8 cellular contexts compared by ENCODE assay signal in genomic region chr1:86913399-86913895, GRCh38. TPM values are rescaled to one million over a fixed set of nuclear protein-coding genes. Genes with fewer than 3 reads are reported as not detected.
DNase-seq lines count a peak whose midpoint lies in the region; ATAC-seq, FAIRE-seq and TF ChIP-seq lines count a peak whose summit lies in the region.

No MANE protein-coding gene starts in this region.

- FAIRE-seq in small intestine (lab: Jason Lieb, UNC) (no peak), GM12892 (lab: Jason Lieb, UNC) (no peak)

- intact Hi-C loops in Caco-2 (cut with micrococcal nuclease; ENCODE audit: unreplicated experiment): loop anchor here (10.0 kb wide), 2 partner anchors 209 to 529 kb away; partner anchors contain the start of gene SH3GLB1

- DNase-seq in Caco-2 (peak in 1 of 2 experiments; percentile 3), NCI-H510A (lab: John Stamatoyannopoulos, UW) (peak; percentile 30), foreskin fibroblast (peak; percentile 9 to 46), small intestine (peak; percentile 42), GM12892 (ENCODE audit: insufficient read length) (no peak)
- DNase-seq in activated T-cell treated with anti-CD3 and anti-CD28 coated beads, Interleukin-2, amount 50 U/mL, for 24 hours: peak; percentile 41

- H3K4me3 Mint-ChIP-seq in Caco-2 (ENCODE audit: unreplicated experiment): no peak overlapping the region
- no peak overlapping the region for H3K4me3 Mint-ChIP-seq in activated T-cell treated with anti-CD3 and anti-CD28 coated beads, Interleukin-2, amount 50 U/mL, for 24 hours

- no peaks in the 10 kb centered on the region for H3K27me3 Mint-ChIP-seq in Caco-2 (ENCODE audit: insufficient read depth, unreplicated experiment)
- H3K27me3 Mint-ChIP-seq in activated T-cell treated with anti-CD3 and anti-CD28 coated beads, Interleukin-2, amount 50 U/mL, for 24 hours: no peaks in the 10 kb centered on the region

- POLR2A ChIA-PET in Caco-2 (lab: Charles Lee): no interaction called here

- 0% methylated on average over 17 of the region's 17 CpGs for WGBS in small intestine, 3 donors

- no peak overlapping the region for H3K27ac Mint-ChIP-seq in Caco-2 (ENCODE audit: unreplicated experiment)
- no peak overlapping the region for H3K27ac Mint-ChIP-seq in activated T-cell treated with anti-CD3 and anti-CD28 coated beads, Interleukin-2, amount 50 U/mL, for 24 hours

- TF ChIP-seq CTCF in Caco-2 (IDR thresholded peaks at IDR 0.05; ENCODE audit: insufficient read depth in 1 of 2, low read depth in 1 of 2, low read length in 1 of 2, severe bottlenecking in 1 of 2, unreplicated experiment in 1 of 2) (no peak), foreskin fibroblast (IDR thresholded peaks at IDR 0.05; ENCODE audit: low read depth, low read length) (no peak)

- CTCF ChIA-PET in Caco-2 (lab: Charles Lee): interaction anchor here (0.6 to 1.3 kb wide), 2 partner anchors 51 to 192 kb away, joined by 3 to 4 read pairs; no protein-coding TSS in a partner anchor

- peak overlapping the region; percentile 92 for H3K4me3 ChIP-seq in Caco-2 (ENCODE audit: low read depth, low read length)
- peak overlapping the region; percentile 85 to 99 for H3K4me3 ChIP-seq in foreskin fibroblast (ENCODE audit: low read depth in 1 of 2, low read length in 2 of 2)
- peak overlapping the region; percentile 71 to 79 for H3K4me3 ChIP-seq in small intestine (ENCODE audit: low read depth in 1 of 2, low read length in 2 of 2)

- H3K4me1 Mint-ChIP-seq in Caco-2 (ENCODE audit: low read depth, unreplicated experiment): peaks cover 11% of the 10 kb centered on the region
- H3K4me1 Mint-ChIP-seq in activated T-cell treated with anti-CD3 and anti-CD28 coated beads, Interleukin-2, amount 50 U/mL, for 24 hours (ENCODE audit: low read depth): peaks cover 52% of the 10 kb centered on the region

- ATAC-seq in GM21576 (IDR thresholded peaks at IDR 0.05; ENCODE audit: unreplicated experiment) (peak; percentile 34), HG03457 (IDR thresholded peaks at IDR 0.05; ENCODE audit: unreplicated experiment) (no peak)

- TSS peak; percentile 73 for BruUV-seq in Caco-2 (replicated peaks; lab: Mats Ljungman, UMichigan)

- peak overlapping the region; percentile 52 to 94 for H3K27ac ChIP-seq in small intestine (ENCODE audit: low read depth in 1 of 2, low read length in 1 of 2)

- H3K27me3 ChIP-seq in Caco-2 (replicated peaks; ENCODE audit: control insufficient read depth, insufficient read depth, low read length) (no peaks in the 10 kb centered on the region), small intestine (ENCODE audit: control insufficient read depth in 2 of 2, insufficient read depth in 2 of 2, low read length in 2 of 2) (no peaks in the 10 kb centered on the region)

- no peaks in the 10 kb centered on the region for H3K36me3 ChIP-seq in Caco-2 (ENCODE audit: control insufficient read depth, insufficient read depth, low read length)
- H3K36me3 ChIP-seq in small intestine (ENCODE audit: control insufficient read depth in 2 of 2, insufficient read depth in 2 of 2, low read length in 2 of 2): no peaks in the 10 kb centered on the region

- H3K9me3 ChIP-seq in Caco-2: no peaks in the 10 kb centered on the region
- H3K9me3 ChIP-seq in small intestine (ENCODE audit: control insufficient read depth, low read depth): no peaks in the 10 kb centered on the region

- H3K9me3 Mint-ChIP-seq in Caco-2 (ENCODE audit: unreplicated experiment): no peaks in the 10 kb centered on the region
- no peaks in the 10 kb centered on the region for H3K9me3 Mint-ChIP-seq in activated T-cell treated with anti-CD3 and anti-CD28 coated beads, Interleukin-2, amount 50 U/mL, for 24 hours

- H3K36me3 Mint-ChIP-seq in Caco-2 (ENCODE audit: insufficient read depth, unreplicated experiment): peaks cover 24% of the 10 kb centered on the region
- peaks cover 36% of the 10 kb centered on the region for H3K36me3 Mint-ChIP-seq in activated T-cell treated with anti-CD3 and anti-CD28 coated beads, Interleukin-2, amount 50 U/mL, for 24 hours (ENCODE audit: low read depth)

- no peaks in the 10 kb centered on the region; the same call in none of the 2 replicates for H3K4me1 ChIP-seq in Caco-2
- peaks cover 0 to 5% of the 10 kb centered on the region in 2 donors for H3K4me1 ChIP-seq in small intestine (ENCODE audit: control insufficient read depth in 2 of 2, insufficient read depth in 1 of 2, low read depth in 1 of 2, low read length in 1 of 2)

- no peak for TF ChIP-seq POLR2A in GM12892 (IDR thresholded peaks at IDR 0.05; ENCODE audit: low read depth, low read length)

RNA-seq across cellular contexts. Expression of gene SELENOF, which starts 0.5 kb away (rescaled TPM):
- total RNA-seq in Caco-2 (2022): 161 and 166 TPM in 2 replicates
- 100 to 1,000 TPM in 1 of 3 donors, 10 to 100 TPM in 2; 65.4 to 163 (median 77.4) TPM for polyA plus RNA-seq in small intestine
- 122 TPM for polyA plus RNA-seq in GM12892 (2012; ENCODE audit: missing spikeins)

RNA-seq across cellular contexts. Expression of gene HS2ST1, which starts 1.0 kb away (rescaled TPM):
- 57.2 and 61.4 TPM in 2 replicates for total RNA-seq in Caco-2 (2022)
- 10 to 100 TPM in 1 of 3 donors, 1 to 10 TPM in 2; 4.1 to 10.1 (median 4.9) TPM for polyA plus RNA-seq in small intestine
- polyA plus RNA-seq in GM12892 (2012; ENCODE audit: missing spikeins): 16.0 TPM
